ENCODE assay signal across 8 cellular contexts in the genomic region with DNA sequence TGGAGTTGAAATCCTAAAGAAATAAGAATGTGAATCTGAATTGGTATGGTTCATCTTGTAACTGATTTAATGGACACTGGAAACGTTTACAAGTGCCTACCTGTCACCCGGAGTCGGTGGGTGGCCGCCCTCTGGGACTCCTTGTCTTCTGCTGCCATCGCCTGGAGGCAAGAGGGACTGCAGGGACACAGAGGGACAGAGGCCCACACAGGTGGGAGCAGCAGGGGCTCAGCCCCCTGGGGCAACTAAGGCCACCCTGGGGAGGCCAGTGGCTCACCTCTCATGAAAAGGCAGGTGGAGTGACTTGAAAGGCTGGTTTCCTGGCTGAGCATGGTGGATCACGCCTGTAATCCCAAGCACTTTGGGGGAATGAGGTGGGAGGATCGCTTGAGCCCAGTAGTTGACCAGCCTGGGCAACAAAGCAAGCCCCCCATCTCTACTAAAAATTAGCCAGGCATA. TPM values are rescaled to one million over a fixed set of nuclear protein-coding genes. Genes with fewer than 3 reads are reported as not detected.
DNase-seq lines count a peak whose midpoint lies in the region; ATAC-seq and TF ChIP-seq lines count a peak whose summit lies in the region.

No MANE protein-coding gene starts in this region.

- ATAC-seq in activated CD4-positive, alpha-beta T cell treated with anti-CD3 and anti-CD28 coated beads for 36 hours: peak; percentile 99
- ATAC-seq in right lobe of liver (peak; percentile 98 to 99 (median 98)), GM19452 (IDR thresholded peaks at IDR 0.05; ENCODE audit: unreplicated experiment) (no peak)

- H3K36me3 Mint-ChIP-seq in activated CD4-positive, alpha-beta T cell treated with anti-CD3 and anti-CD28 coated beads for 36 hours (ENCODE audit: low read depth): no peaks in the 10 kb centered on the region

- H3K36me3 ChIP-seq in GM23248 (ENCODE audit: low read depth) (no peaks in the 10 kb centered on the region), right lobe of liver (no peaks in the 10 kb centered on the region)

- H3K79me2 ChIP-seq in GM23248 (ENCODE audit: insufficient read depth): no peaks in the 10 kb centered on the region

- H3K4me1 ChIP-seq in GM23248 (ENCODE audit: insufficient read depth) (no peaks in the 10 kb centered on the region), right lobe of liver (no peaks in the 10 kb centered on the region)

- in situ Hi-C loops in GM23248 (cut with MboI): loop anchor here (10.0 kb wide), 1 partner anchor 203 kb away; a partner anchor contains a TSS

- H3K9me3 Mint-ChIP-seq in activated CD4-positive, alpha-beta T cell treated with anti-CD3 and anti-CD28 coated beads for 36 hours (ENCODE audit: low read depth): no peaks in the 10 kb centered on the region

- H3K27ac Mint-ChIP-seq in activated CD4-positive, alpha-beta T cell treated with anti-CD3 and anti-CD28 coated beads for 36 hours: no peak overlapping the region

- WGBS in GM23248 (ENCODE audit: low coverage in 1 of 2, low lambda C conversion rate in 2 of 2, missing lambda C conversion rate in 2 of 2), 2 experiments: 20 to 21% methylated on average over 7 of the region's 7 CpGs
- WGBS in right lobe of liver (ENCODE audit: insufficient coverage, low coverage, low lambda C conversion rate, missing lambda C conversion rate): 15% methylated on average over 7 of the region's 7 CpGs

- no peaks in the 10 kb centered on the region for H3K9me2 ChIP-seq in GM23248 (ENCODE audit: insufficient read depth)

- no peak for DNase-seq in AG09309 (ENCODE audit: low read depth)
- peak; percentile 78 for DNase-seq in GM23248
- DNase-seq in NCI-H345 treated with DMSO at 0.1 percent for 48 hours (lab: John Stamatoyannopoulos, UW; ENCODE audit: unreplicated experiment): peak; percentile 71
- DNase-seq in activated CD4-positive, alpha-beta T cell treated with anti-CD3 and anti-CD28 coated beads for 36 hours: peak; percentile 91
- peak; percentile 69 for DNase-seq in cerebellar cortex (ENCODE audit: low spot score)
- DNase-seq in right lobe of liver: peak; percentile 77 to 83 (median 81)
- DNase-seq in stimulated activated CD4-positive, alpha-beta T cell treated with anti-CD3 and anti-CD28 coated beads, TNF-alpha, amount 100 ng/mL, for 4 hours (ENCODE audit: low read depth in 3 of 3): peak; percentile 51 to 69 (median 65)

- H3K9ac ChIP-seq in GM23248: no peak overlapping the region

- no peaks in the 10 kb centered on the region for H4K20me1 ChIP-seq in GM23248 (ENCODE audit: insufficient read depth)

- H3K4me1 Mint-ChIP-seq in activated CD4-positive, alpha-beta T cell treated with anti-CD3 and anti-CD28 coated beads for 36 hours: no peaks in the 10 kb centered on the region

- H3K4me3 Mint-ChIP-seq in activated CD4-positive, alpha-beta T cell treated with anti-CD3 and anti-CD28 coated beads for 36 hours: no peak overlapping the region

- POLR2A ChIA-PET in activated CD4-positive, alpha-beta T cell treated with anti-CD3 and anti-CD28 coated beads for 36 hours (lab: Charles Lee): interaction anchor here (0.7 kb wide), 1 partner anchor 76 kb away, joined by 4 read pairs; a partner anchor contains a TSS

- H3K4me2 ChIP-seq in GM23248 (ENCODE audit: unreplicated experiment): no peak overlapping the region

- H3K4me3 ChIP-seq in AG09309 (ENCODE audit: control insufficient read depth, low read depth, low read length): no peak overlapping the region
- H3K4me3 ChIP-seq in GM23248: no peak overlapping the region
- H3K4me3 ChIP-seq in right lobe of liver: no peak overlapping the region

- intact Hi-C loops in activated CD4-positive, alpha-beta T cell treated with anti-CD3 and anti-CD28 coated beads for 36 hours (cut with DNase I, micrococcal nuclease): loop anchor here (1.0 to 10.0 kb wide), 7 partner anchors 24 to 203 kb away; a partner anchor contains a TSS
- intact Hi-C loops in right lobe of liver (cut with DNase I): loop anchor here (5.0 kb wide), 1 partner anchor 95 kb away; a partner anchor contains a TSS

- TF ChIP-seq CTCF in AG09309 (IDR thresholded peaks at IDR 0.05; ENCODE audit: control insufficient read depth, insufficient read depth, low read depth, low read length, missing control alignments) (peak; percentile 99), right lobe of liver (IDR thresholded peaks at IDR 0.05) (peak; percentile 91 to 98 (median 94))

- H3K9me3 ChIP-seq in GM23248 (ENCODE audit: low read depth) (no peaks in the 10 kb centered on the region), right lobe of liver (no peaks in the 10 kb centered on the region)

- H3K27ac ChIP-seq in GM23248 (no peak overlapping the region), right lobe of liver (no peak overlapping the region)

- H3F3A ChIP-seq in GM23248 (ENCODE audit: insufficient read depth): no peaks in the 10 kb centered on the region

- H2AFZ ChIP-seq in GM23248: no peak overlapping the region

- peaks cover 3% of the 10 kb centered on the region for H3K27me3 Mint-ChIP-seq in activated CD4-positive, alpha-beta T cell treated with anti-CD3 and anti-CD28 coated beads for 36 hours

- H3K27me3 ChIP-seq in GM23248 (replicated peaks; ENCODE audit: insufficient read depth) (no peaks in the 10 kb centered on the region), right lobe of liver (no peaks in the 10 kb centered on the region)

- CTCF ChIA-PET in activated CD4-positive, alpha-beta T cell treated with anti-CD3 and anti-CD28 coated beads for 36 hours (lab: Charles Lee): interaction anchor here (0.6 to 12.9 kb wide), 29 partner anchors 9 to 587 kb away, joined by 3 to 200 read pairs (median 4); a partner anchor contains a TSS

- no peak for TF ChIP-seq POLR2A in right lobe of liver (IDR thresholded peaks at IDR 0.05)

RNA-seq across cellular contexts. Expression of a gene that starts 23.2 kb away (rescaled TPM):
- 0.32 TPM in 1 of 2 replicates, not detected in the other for total RNA-seq in GM23248 (2014; rRNA removed; shearing (Covaris generic))
- 0.61 TPM in 1 of 2 replicates, not detected in the other for polyA plus RNA-seq in GM23248 (2016; fragmentation: Nextera tagmentation; extraction: Ambion mirVana)
- total RNA-seq in activated CD4-positive, alpha-beta T cell treated with anti-CD3 and anti-CD28 coated beads for 36 hours: under 1 TPM; 0.23 TPM
- total RNA-seq in right lobe of liver: 10 to 100 TPM in 1 of 6 experiments, 1 to 10 TPM in 5; 1.5 to 20.0 (median 8.7) TPM

RNA-seq across cellular contexts. Expression of a gene that starts 48.5 kb away (rescaled TPM):
- 43.6 and 70.1 TPM in 2 replicates for total RNA-seq in GM23248 (2014; rRNA removed; shearing (Covaris generic))
- polyA plus RNA-seq in GM23248 (2016; fragmentation: Nextera tagmentation; extraction: Ambion mirVana): 25.3 and 27.3 TPM in 2 replicates
- total RNA-seq in activated CD4-positive, alpha-beta T cell treated with anti-CD3 and anti-CD28 coated beads for 36 hours: 10 to 100 TPM; 29.8 to 30.4 TPM
- 10 to 100 TPM in 3 of 6 experiments, 1 to 10 TPM in 3; 7.0 to 13.8 (median 9.4) TPM for total RNA-seq in right lobe of liver
